ENCODE assay signal across 1 cellular context in the genomic region with DNA sequence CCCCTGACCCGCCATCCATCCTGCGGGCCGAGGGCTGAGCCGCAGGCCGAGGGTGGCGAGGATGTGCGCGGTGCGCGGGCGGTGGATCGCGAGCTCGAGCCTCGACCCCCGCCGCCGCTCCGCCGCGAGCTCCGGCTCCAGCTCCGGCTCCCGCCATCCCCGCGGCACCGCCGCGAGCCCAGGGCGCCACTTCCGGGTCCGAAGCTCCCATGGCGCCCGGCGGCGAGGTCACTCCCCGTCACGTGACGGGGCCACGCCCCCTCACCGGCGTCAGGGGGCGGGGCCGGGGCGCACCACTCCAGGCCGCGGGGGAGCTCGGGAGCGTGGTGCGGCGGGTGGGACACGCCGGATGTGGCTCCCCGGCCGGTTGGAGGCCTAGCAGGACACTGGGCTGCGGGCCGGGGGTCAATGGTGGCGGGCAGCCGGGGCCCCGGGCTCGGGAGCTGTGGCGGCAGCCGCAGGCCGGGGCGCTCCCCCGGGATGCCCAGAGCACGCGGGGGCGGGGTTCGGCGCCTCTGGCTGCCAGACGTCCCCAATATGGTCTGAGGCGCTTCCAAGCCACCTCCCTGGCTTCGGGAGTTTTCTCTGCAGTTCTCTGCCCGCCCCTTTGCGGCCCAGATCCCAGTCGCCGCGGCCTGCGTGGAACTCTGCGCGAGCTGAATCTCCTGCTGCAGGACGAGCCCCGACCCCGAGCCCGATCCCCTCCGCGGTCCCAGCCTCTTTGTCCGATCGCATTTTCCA.
TF ChIP-seq lines count a peak whose summit lies in the region.

A gene with protein sequence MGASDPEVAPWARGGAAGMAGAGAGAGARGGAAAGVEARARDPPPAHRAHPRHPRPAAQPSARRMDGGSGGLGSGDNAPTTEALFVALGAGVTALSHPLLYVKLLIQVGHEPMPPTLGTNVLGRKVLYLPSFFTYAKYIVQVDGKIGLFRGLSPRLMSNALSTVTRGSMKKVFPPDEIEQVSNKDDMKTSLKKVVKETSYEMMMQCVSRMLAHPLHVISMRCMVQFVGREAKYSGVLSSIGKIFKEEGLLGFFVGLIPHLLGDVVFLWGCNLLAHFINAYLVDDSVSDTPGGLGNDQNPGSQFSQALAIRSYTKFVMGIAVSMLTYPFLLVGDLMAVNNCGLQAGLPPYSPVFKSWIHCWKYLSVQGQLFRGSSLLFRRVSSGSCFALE (minus strand): TSS at position 234 of the 741 bp plus-strand sequence. CDS start 23 bp downstream, at position 211.

TF ChIP-seq in HepG2, 621 proteins besides CTCF, POLR2A, EP300 and RAD21 (continued from another document):
- TF ChIP-seq CBX1 (IDR thresholded peaks at IDR 0.05; ENCODE audit: low read depth) (no peak), ZIK1 (CRISPR knock-in tag; IDR thresholded peaks at IDR 0.05; ENCODE audit: borderline replicate concordance, low read depth) (peak; percentile 60; the same call in 1 of the 2 replicates), ELF4 (CRISPR knock-in tag; IDR thresholded peaks at IDR 0.05; ENCODE audit: borderline replicate concordance) (0 out of 2 replicates have a peak, but pooled peaks have one; percentile 60), ZNF547 (CRISPR knock-in tag; IDR thresholded peaks at IDR 0.05) (peak; percentile 96; the same call in 1 of the 2 replicates), ZNF703 (CRISPR knock-in tag; IDR thresholded peaks at IDR 0.05; ENCODE audit: borderline replicate concordance) (no peak), SNAPC2 (CRISPR knock-in tag; IDR thresholded peaks at IDR 0.05) (0 out of 2 replicates have a peak, but pooled peaks have one; percentile 56), XRCC5 (optimal IDR thresholded peaks at IDR 0.05; ENCODE audit: low read length) (peak; percentile 87), ZNF639 (CRISPR knock-in tag; conservative IDR thresholded peaks at IDR 0.05) (peak; percentile 88), HNRNPLL (IDR thresholded peaks at IDR 0.05; ENCODE audit: low read depth, low read length, poor library complexity, severe bottlenecking) (peak; percentile 34), SIX1 (CRISPR knock-in tag; IDR thresholded peaks at IDR 0.05; ENCODE audit: borderline replicate concordance) (no peak), MLLT10 (CRISPR knock-in tag; IDR thresholded peaks at IDR 0.05) (no peak), BCL6 (CRISPR knock-in tag; IDR thresholded peaks at IDR 0.05) (peak; percentile 37), ZNF331 (CRISPR knock-in tag; IDR thresholded peaks at IDR 0.05) (0 out of 2 replicates have a peak, but pooled peaks have one; percentile 68), TBX2 (CRISPR knock-in tag; IDR thresholded peaks at IDR 0.05; ENCODE audit: borderline replicate concordance) (peak; percentile 74), MIXL1 (CRISPR knock-in tag; IDR thresholded peaks at IDR 0.05) (0 out of 2 replicates have a peak, but pooled peaks have one; percentile 36), HDAC2 (CRISPR knock-in tag; IDR thresholded peaks at IDR 0.05) (0 out of 2 replicates have a peak, but pooled peaks have one; percentile 16), ZNF431 (CRISPR knock-in tag; IDR thresholded peaks at IDR 0.05; ENCODE audit: borderline replicate concordance, low read depth) (peak; percentile 31; the same call in 1 of the 2 replicates), ZSCAN29 (CRISPR knock-in tag; conservative IDR thresholded peaks at IDR 0.05) (peak; percentile 44; the same call in 1 of the 2 replicates), ZNF652 (CRISPR knock-in tag; IDR thresholded peaks at IDR 0.05; ENCODE audit: borderline replicate concordance, low read depth) (0 out of 2 replicates have a peak, but pooled peaks have one; percentile 17), CSRNP2 (CRISPR knock-in tag; conservative IDR thresholded peaks at IDR 0.05; ENCODE audit: low read depth) (peak; percentile 78; the same call in 1 of the 2 replicates), ZNF709 (CRISPR knock-in tag; IDR thresholded peaks at IDR 0.05) (peak; percentile 71; the same call in 1 of the 2 replicates), CHCHD3 (CRISPR knock-in tag; IDR thresholded peaks at IDR 0.05) (no peak), ESRRA (CRISPR knock-in tag; IDR thresholded peaks at IDR 0.05; ENCODE audit: low read depth) (peak; percentile 72; the same call in 1 of the 2 replicates), JUND (CRISPR knock-in tag; IDR thresholded peaks at IDR 0.05) (peak; percentile 37; the same call in 1 of the 2 replicates), ZNF180 (CRISPR knock-in tag; IDR thresholded peaks at IDR 0.05; ENCODE audit: borderline replicate concordance, low read depth) (no peak), ZNF441 (CRISPR knock-in tag; IDR thresholded peaks at IDR 0.05; ENCODE audit: borderline replicate concordance) (no peak; the same call in 1 of the 2 replicates), ZNF546 (CRISPR knock-in tag; conservative IDR thresholded peaks at IDR 0.05) (peak; percentile 74; the same call in 1 of the 2 replicates), NR2F6 (IDR thresholded peaks at IDR 0.05) (no peak), NR2F6 (CRISPR knock-in tag; IDR thresholded peaks at IDR 0.05) (peak; percentile 35; the same call in 1 of the 2 replicates), RFX1 (IDR thresholded peaks at IDR 0.05) (no peak), ZNF280D (CRISPR knock-in tag; IDR thresholded peaks at IDR 0.05) (0 out of 2 replicates have a peak, but pooled peaks have one; percentile 36), FLYWCH1 (CRISPR knock-in tag; IDR thresholded peaks at IDR 0.05) (no peak)
- TF ChIP-seq, protein P1, sequence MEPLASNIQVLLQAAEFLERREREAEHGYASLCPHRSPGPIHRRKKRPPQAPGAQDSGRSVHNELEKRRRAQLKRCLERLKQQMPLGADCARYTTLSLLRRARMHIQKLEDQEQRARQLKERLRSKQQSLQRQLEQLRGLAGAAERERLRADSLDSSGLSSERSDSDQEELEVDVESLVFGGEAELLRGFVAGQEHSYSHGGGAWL (CRISPR knock-in tag; IDR thresholded peaks at IDR 0.05), result peak; percentile 67; the same call in 1 of the 2 replicates
- TF ChIP-seq, protein P2, sequence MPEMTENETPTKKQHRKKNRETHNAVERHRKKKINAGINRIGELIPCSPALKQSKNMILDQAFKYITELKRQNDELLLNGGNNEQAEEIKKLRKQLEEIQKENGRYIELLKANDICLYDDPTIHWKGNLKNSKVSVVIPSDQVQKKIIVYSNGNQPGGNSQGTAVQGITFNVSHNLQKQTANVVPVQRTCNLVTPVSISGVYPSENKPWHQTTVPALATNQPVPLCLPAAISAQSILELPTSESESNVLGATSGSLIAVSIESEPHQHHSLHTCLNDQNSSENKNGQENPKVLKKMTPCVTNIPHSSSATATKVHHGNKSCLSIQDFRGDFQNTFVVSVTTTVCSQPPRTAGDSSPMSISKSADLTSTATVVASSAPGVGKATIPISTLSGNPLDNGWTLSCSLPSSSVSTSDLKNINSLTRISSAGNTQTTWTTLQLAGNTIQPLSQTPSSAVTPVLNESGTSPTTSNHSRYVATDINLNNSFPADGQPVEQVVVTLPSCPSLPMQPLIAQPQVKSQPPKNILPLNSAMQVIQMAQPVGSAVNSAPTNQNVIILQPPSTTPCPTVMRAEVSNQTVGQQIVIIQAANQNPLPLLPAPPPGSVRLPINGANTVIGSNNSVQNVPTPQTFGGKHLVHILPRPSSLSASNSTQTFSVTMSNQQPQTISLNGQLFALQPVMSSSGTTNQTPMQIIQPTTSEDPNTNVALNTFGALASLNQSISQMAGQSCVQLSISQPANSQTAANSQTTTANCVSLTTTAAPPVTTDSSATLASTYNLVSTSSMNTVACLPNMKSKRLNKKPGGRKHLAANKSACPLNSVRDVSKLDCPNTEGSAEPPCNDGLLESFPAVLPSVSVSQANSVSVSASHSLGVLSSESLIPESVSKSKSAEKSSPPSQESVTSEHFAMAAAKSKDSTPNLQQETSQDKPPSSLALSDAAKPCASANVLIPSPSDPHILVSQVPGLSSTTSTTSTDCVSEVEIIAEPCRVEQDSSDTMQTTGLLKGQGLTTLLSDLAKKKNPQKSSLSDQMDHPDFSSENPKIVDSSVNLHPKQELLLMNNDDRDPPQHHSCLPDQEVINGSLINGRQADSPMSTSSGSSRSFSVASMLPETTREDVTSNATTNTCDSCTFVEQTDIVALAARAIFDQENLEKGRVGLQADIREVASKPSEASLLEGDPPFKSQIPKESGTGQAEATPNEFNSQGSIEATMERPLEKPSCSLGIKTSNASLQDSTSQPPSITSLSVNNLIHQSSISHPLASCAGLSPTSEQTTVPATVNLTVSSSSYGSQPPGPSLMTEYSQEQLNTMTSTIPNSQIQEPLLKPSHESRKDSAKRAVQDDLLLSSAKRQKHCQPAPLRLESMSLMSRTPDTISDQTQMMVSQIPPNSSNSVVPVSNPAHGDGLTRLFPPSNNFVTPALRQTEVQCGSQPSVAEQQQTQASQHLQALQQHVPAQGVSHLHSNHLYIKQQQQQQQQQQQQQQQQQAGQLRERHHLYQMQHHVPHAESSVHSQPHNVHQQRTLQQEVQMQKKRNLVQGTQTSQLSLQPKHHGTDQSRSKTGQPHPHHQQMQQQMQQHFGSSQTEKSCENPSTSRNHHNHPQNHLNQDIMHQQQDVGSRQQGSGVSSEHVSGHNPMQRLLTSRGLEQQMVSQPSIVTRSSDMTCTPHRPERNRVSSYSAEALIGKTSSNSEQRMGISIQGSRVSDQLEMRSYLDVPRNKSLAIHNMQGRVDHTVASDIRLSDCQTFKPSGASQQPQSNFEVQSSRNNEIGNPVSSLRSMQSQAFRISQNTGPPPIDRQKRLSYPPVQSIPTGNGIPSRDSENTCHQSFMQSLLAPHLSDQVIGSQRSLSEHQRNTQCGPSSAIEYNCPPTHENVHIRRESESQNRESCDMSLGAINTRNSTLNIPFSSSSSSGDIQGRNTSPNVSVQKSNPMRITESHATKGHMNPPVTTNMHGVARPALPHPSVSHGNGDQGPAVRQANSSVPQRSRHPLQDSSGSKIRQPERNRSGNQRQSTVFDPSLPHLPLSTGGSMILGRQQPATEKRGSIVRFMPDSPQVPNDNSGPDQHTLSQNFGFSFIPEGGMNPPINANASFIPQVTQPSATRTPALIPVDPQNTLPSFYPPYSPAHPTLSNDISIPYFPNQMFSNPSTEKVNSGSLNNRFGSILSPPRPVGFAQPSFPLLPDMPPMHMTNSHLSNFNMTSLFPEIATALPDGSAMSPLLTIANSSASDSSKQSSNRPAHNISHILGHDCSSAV (CRISPR knock-in tag; IDR thresholded peaks at IDR 0.05; ENCODE audit: borderline replicate concordance), result peak; percentile 85; the same call in 1 of the 2 replicates
- TF ChIP-seq, protein P3, sequence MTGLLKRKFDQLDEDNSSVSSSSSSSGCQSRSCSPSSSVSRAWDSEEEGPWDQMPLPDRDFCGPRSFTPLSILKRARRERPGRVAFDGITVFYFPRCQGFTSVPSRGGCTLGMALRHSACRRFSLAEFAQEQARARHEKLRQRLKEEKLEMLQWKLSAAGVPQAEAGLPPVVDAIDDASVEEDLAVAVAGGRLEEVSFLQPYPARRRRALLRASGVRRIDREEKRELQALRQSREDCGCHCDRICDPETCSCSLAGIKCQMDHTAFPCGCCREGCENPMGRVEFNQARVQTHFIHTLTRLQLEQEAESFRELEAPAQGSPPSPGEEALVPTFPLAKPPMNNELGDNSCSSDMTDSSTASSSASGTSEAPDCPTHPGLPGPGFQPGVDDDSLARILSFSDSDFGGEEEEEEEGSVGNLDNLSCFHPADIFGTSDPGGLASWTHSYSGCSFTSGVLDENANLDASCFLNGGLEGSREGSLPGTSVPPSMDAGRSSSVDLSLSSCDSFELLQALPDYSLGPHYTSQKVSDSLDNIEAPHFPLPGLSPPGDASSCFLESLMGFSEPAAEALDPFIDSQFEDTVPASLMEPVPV (CRISPR knock-in tag; IDR thresholded peaks at IDR 0.05), result no peak
